In genomic region chr9:106456581-106456980, GRCh38 we compare ENCODE assay signal across 21 cellular contexts.
A peak's percentile ranks its signal among the peaks of the same experiment; 100 is the strongest.
DNase-seq lines count a peak whose midpoint lies in the region; ATAC-seq, FAIRE-seq and TF ChIP-seq lines count a peak whose summit lies in the region.
"Had no signal": no experiment of that assay in that cellular context is flagged by ENCODE, and none has a peak within 500 bp of the region (broad histone marks: within the 10 kb centered on the region; RNA-seq: fewer than 3 reads in every experiment).

No MANE protein-coding gene starts in this region.

- POLR2A ChIA-PET in H1 (lab: Charles Lee; ENCODE audit: partially characterized antibody): interaction anchor here (0.9 kb wide), 1 partner anchor 406 kb away, joined by 3 read pairs; no protein-coding TSS in a partner anchor

- no peaks in the 10 kb centered on the region for H3K36me3 Mint-ChIP-seq in effector memory CD8-positive, alpha-beta T cell (ENCODE audit: insufficient read depth)

- H3K9ac ChIP-seq in HUES6 (ENCODE audit: low read length) (no peak overlapping the region), H1 (replicated peaks in 1 of 4; ENCODE audit: extremely low read depth in 1 of 4, low read depth in 3 of 4, low read length in 3 of 4) (no peak overlapping the region)

- no peak overlapping the region for H2BK12ac ChIP-seq in H1 (ENCODE audit: low read depth, low read length)

- H3K56ac ChIP-seq in H1 (replicated peaks; ENCODE audit: insufficient read length, low read depth, low read length): no peak overlapping the region

- H3K4me3 ChIP-seq in HUES6 (ENCODE audit: low read depth, low read length) (no peak overlapping the region; the same call in 1 of the 2 replicates), H1 (ENCODE audit: extremely low read depth in 1 of 4, insufficient read depth in 2 of 4, low read depth in 3 of 4, low read length in 4 of 4) (peak overlapping the region in 1 of 4 experiments; percentile 31; a peak in 1 of 8 replicates)

- no peak overlapping the region for H2AK5ac ChIP-seq in H1 (ENCODE audit: low read depth, low read length)

- TF ChIP-seq CTCF in H1 (IDR thresholded peaks at IDR 0.05; ENCODE audit: control extremely low read depth in 1 of 3, insufficient read depth in 1 of 3, low read depth in 1 of 3, low read length in 3 of 3): no peak

- H3K27me3 ChIP-seq in HUES6 (ENCODE audit: control insufficient read depth, insufficient read depth, low read length) (no peaks in the 10 kb centered on the region), H1 (replicated peaks in 1 of 4; ENCODE audit: control insufficient read depth in 3 of 4, extremely low read depth in 1 of 4, insufficient read depth in 3 of 4, low read length in 3 of 4) (no peaks in the 10 kb centered on the region)
- H3K27me3 ChIP-seq: BE2C had no signal

- H3K79me2 ChIP-seq in H1 (ENCODE audit: control insufficient read depth in 1 of 2, insufficient read depth in 2 of 2, low read length in 2 of 2): no peaks in the 10 kb centered on the region

- H2BK15ac ChIP-seq in H1 (ENCODE audit: low read length): no peak overlapping the region

- H3K9me3 Mint-ChIP-seq in effector memory CD8-positive, alpha-beta T cell: peaks cover 5 to 15% of the 10 kb centered on the region in 2 donors

- no peak for FAIRE-seq in H1 (lab: Jason Lieb, UNC)
- FAIRE-seq: A204.1, D721Med, G401.6, GM12891, GM19239, HepG2 had no signal

- H3K79me1 ChIP-seq in H1 (ENCODE audit: low read depth, low read length): no peaks in the 10 kb centered on the region

- H3K36me3 ChIP-seq in HUES6 (ENCODE audit: control insufficient read depth, insufficient read depth, low read length) (no peaks in the 10 kb centered on the region), H1 (ENCODE audit: control insufficient read depth in 2 of 4, insufficient read depth in 4 of 4, low read length in 3 of 4) (no peaks in the 10 kb centered on the region; a peak in 1 of 8 replicates)
- H3K36me3 ChIP-seq: BE2C had no signal

- H3K4ac ChIP-seq in H1 (replicated peaks; ENCODE audit: insufficient read length, low read depth, low read length): no peak overlapping the region

- peak overlapping the region; percentile 38 to 51; a peak in 2 of 4 replicates for H3K4me2 ChIP-seq in H1 (ENCODE audit: insufficient read depth in 1 of 2, low read depth in 2 of 2, low read length in 2 of 2)

- no peaks in the 10 kb centered on the region; the same call in 1 of the 2 replicates for H3K4me1 ChIP-seq in HUES6 (ENCODE audit: control insufficient read depth, insufficient read depth, low read length)
- no peaks in the 10 kb centered on the region for H3K4me1 ChIP-seq in H1 (replicated peaks in 1 of 4; ENCODE audit: control insufficient read depth in 3 of 4, insufficient read depth in 4 of 4, low read length in 3 of 4)
- H3K4me1 ChIP-seq: BE2C, Caco-2 had no signal

- H4K8ac ChIP-seq in H1 (ENCODE audit: extremely low read depth, insufficient read depth, low read length): no peak overlapping the region

- H3K27ac Mint-ChIP-seq in effector memory CD8-positive, alpha-beta T cell: no peak overlapping the region
- H3K27ac Mint-ChIP-seq: CD4-positive, alpha-beta T cell; IgD-negative memory B cell had no signal

- H3K9me3 ChIP-seq in HUES6 (ENCODE audit: control insufficient read depth, insufficient read depth, low read depth, low read length) (peaks cover 11% of the 10 kb centered on the region; the same call in 1 of the 2 replicates), H1 (ENCODE audit: insufficient read depth in 2 of 2, low read depth in 1 of 2, low read length in 1 of 2) (no peaks in the 10 kb centered on the region)
- H3K9me3 ChIP-seq: BE2C, Caco-2 had no signal

- no peaks in the 10 kb centered on the region for H4K20me1 ChIP-seq in H1 (replicated peaks in 1 of 2; ENCODE audit: control insufficient read depth in 1 of 2, insufficient read depth in 2 of 2, low read length in 2 of 2)

- H4K5ac ChIP-seq in H1 (ENCODE audit: insufficient read length, low read depth, low read length): no peak overlapping the region

- H2BK120ac ChIP-seq in H1 (replicated peaks; ENCODE audit: low read depth, low read length): no peak overlapping the region

- H4K91ac ChIP-seq in H1 (replicated peaks; ENCODE audit: insufficient read length, low read length): no peak overlapping the region

- no peak overlapping the region for H3K4me3 Mint-ChIP-seq in effector memory CD8-positive, alpha-beta T cell
- H3K4me3 Mint-ChIP-seq: CD4-positive, alpha-beta T cell; IgD-negative memory B cell had no signal

- H3K14ac ChIP-seq in H1 (ENCODE audit: insufficient read length): no peak overlapping the region

- no peaks in the 10 kb centered on the region for H3K23me2 ChIP-seq in H1 (ENCODE audit: low read depth, low read length)

- no peak for DNase-seq in H1 (ENCODE audit: low read depth in 1 of 2, low spot score in 2 of 2)
- DNase-seq in iPS DF 4.7 (ENCODE audit: extremely low read depth, low spot score): peak; percentile 46
- no peak for DNase-seq in effector memory CD8-positive, alpha-beta T cell
- no peak for DNase-seq in H4 (ENCODE audit: low spot score)
- DNase-seq in foreskin melanocyte: no peak
- DNase-seq: ACHN; BE2C; C1 segment of cervical spinal cord; Caco-2; CD4-positive, alpha-beta T cell; H7; KBM-7 had no signal

- no peaks in the 10 kb centered on the region for H3K27me3 Mint-ChIP-seq in effector memory CD8-positive, alpha-beta T cell
- H3K27me3 Mint-ChIP-seq: CD4-positive, alpha-beta T cell; IgD-negative memory B cell had no signal

- CTCF ChIA-PET in H1 (lab: Charles Lee; ENCODE audit: partially characterized antibody): no interaction called here

- H2AFZ ChIP-seq in H1 (ENCODE audit: low read length): 0 out of 2 replicates have a peak overlapping the region, but pooled peaks have one; percentile 42

- no peak for TF ChIP-seq POLR2A in H1 (IDR thresholded peaks at IDR 0.05; ENCODE audit: control extremely low read depth in 1 of 2, low read depth in 2 of 2, low read length in 2 of 2)

- H3K27ac ChIP-seq in HUES6 (ENCODE audit: low read depth, low read length): peak overlapping the region; percentile 70
- H3K27ac ChIP-seq in H1 (ENCODE audit: low read depth, low read length): peak overlapping the region; percentile 22; the same call in 1 of the 2 replicates

- TF ChIP-seq EP300 in H1 (IDR thresholded peaks at IDR 0.05; ENCODE audit: borderline replicate concordance in 1 of 2, low read depth in 2 of 2, low read length in 2 of 2): no peak

- no peaks in the 10 kb centered on the region for H3K4me1 Mint-ChIP-seq in effector memory CD8-positive, alpha-beta T cell (ENCODE audit: low read depth in 2 of 2)
- H3K4me1 Mint-ChIP-seq: IgD-negative memory B cell had no signal

- H2BK20ac ChIP-seq in H1 (ENCODE audit: low read length): no peak overlapping the region

- H2BK5ac ChIP-seq in H1 (ENCODE audit: low read depth, low read length): no peak overlapping the region; the same call in 1 of the 2 replicates

- no peak for ATAC-seq in HG03354 (IDR thresholded peaks at IDR 0.05; ENCODE audit: poor library complexity, severe bottlenecking, unreplicated experiment)
- no peak for ATAC-seq in effector memory CD8-positive, alpha-beta T cell (replicated peaks)
- ATAC-seq: HepG2 had no signal

- no peak for TF ChIP-seq RAD21 in H1 (IDR thresholded peaks at IDR 0.05 in 1 of 2, conservative IDR thresholded peaks at IDR 0.05 in 1 of 2; ENCODE audit: low read depth in 2 of 2, low read length in 2 of 2)

- no peak overlapping the region; the same call in 1 of the 2 replicates for H3K18ac ChIP-seq in H1 (ENCODE audit: extremely low read depth, low read length)

- WGBS in H1 (ENCODE audit: extremely low coverage in 1 of 2, insufficient coverage in 1 of 2, insufficient read length in 1 of 2, insufficient replicate concordance in 2 of 2, low coverage in 1 of 2, low lambda C conversion rate in 2 of 2, missing lambda C conversion rate in 1 of 2), 2 experiments: 18% methylated on average over 4 of the region's 4 CpGs; no CpG with 5 or more reads in 1 of the 2 experiments

- H3K23ac ChIP-seq in H1 (ENCODE audit: insufficient read length): no peak overlapping the region

TF ChIP-seq in H1, 55 proteins besides CTCF, POLR2A, EP300 and RAD21 (continues in another document):
- TF ChIP-seq EZH2 (IDR thresholded peaks at IDR 0.05; ENCODE audit: low read depth, low read length, severe bottlenecking): no peak
- no peak for TF ChIP-seq JUN (IDR thresholded peaks at IDR 0.05; ENCODE audit: low read depth, low read length)
- no peak for TF ChIP-seq SAP30 (IDR thresholded peaks at IDR 0.05; ENCODE audit: insufficient read depth, insufficient replicate concordance, low read length)
- TF ChIP-seq JUND (IDR thresholded peaks at IDR 0.05; ENCODE audit: low read length): no peak
